Comparison of ENCODE assay signal across 15 cellular contexts in genomic region chr17:858941-859452, GRCh38.
DNase-seq lines count a peak whose midpoint lies in the region; ATAC-seq and TF ChIP-seq lines count a peak whose summit lies in the region.
"Had no signal": no experiment of that assay in that cellular context is flagged by ENCODE, and none has a peak within 500 bp of the region (broad histone marks: within the 10 kb centered on the region; RNA-seq: fewer than 3 reads in every experiment).

No MANE protein-coding gene starts in this region.

- CTCF ChIA-PET in RWPE1 (lab: Yijun Ruan, JAX) = interaction anchor here (0.6 kb wide), 1 partner anchor 99 kb away, joined by 6 read pairs; no protein-coding TSS in a partner anchor

- no peaks in the 10 kb centered on the region for H3K4me1 Mint-ChIP-seq in T-helper 17 cell
- H3K4me1 Mint-ChIP-seq: activated CD4-positive, alpha-beta memory T cell treated with anti-CD3 and anti-CD28 coated beads, Interleukin-2, amount 10 ng/mL, durations not matched to agents 7 days and 5 days; IgD-negative memory B cell had no signal

- H3K27me3 ChIP-seq in muscle layer of colon (ENCODE audit: control insufficient read depth in 1 of 2, insufficient read depth in 2 of 2, low read length in 2 of 2) (no peaks in the 10 kb centered on the region), subcutaneous abdominal adipose tissue (ENCODE audit: control insufficient read depth in 5 of 5, insufficient read depth in 4 of 5, low read length in 5 of 5) (peaks cover 0 to under 1% (median 0%) of the 10 kb centered on the region in 5 donors), body of pancreas (no peaks in the 10 kb centered on the region)

- H3K27ac Mint-ChIP-seq in T-helper 17 cell = no peak overlapping the region
- H3K27ac Mint-ChIP-seq: activated CD4-positive, alpha-beta memory T cell treated with anti-CD3 and anti-CD28 coated beads, Interleukin-2, amount 10 ng/mL, durations not matched to agents 7 days and 5 days; IgD-negative memory B cell had no signal

- no peaks in the 10 kb centered on the region for H3K36me3 Mint-ChIP-seq in T-helper 17 cell (ENCODE audit: low read depth)
- H3K36me3 Mint-ChIP-seq: IgD-negative memory B cell had no signal

- DNase-seq in RWPE1 (ENCODE audit: low spot score) = no peak
- no peak for DNase-seq in epithelial cell of prostate (ENCODE audit: low read depth, low spot score)
- DNase-seq in body of pancreas = no peak
- DNase-seq in T-helper 17 cell = no peak
- DNase-seq in SKM-1 treated with dmso at 0.1 percent for 144 hours (lab: John Stamatoyannopoulos, UW; ENCODE audit: unreplicated experiment) = no peak
- DNase-seq in EL = no peak
- DNase-seq: activated CD4-positive, alpha-beta memory T cell treated with anti-CD3 and anti-CD28 coated beads, Interleukin-2, amount 10 ng/mL, durations not matched to agents 7 days and 5 days; activated naive CD4-positive, alpha-beta T cell; C1 segment of cervical spinal cord; caudate nucleus; NCI-H1417 treated with DMSO at 0.1 percent for 48 hours; T1000 had no signal

- H3K4me3 Mint-ChIP-seq in T-helper 17 cell = no peak overlapping the region
- H3K4me3 Mint-ChIP-seq: activated CD4-positive, alpha-beta memory T cell treated with anti-CD3 and anti-CD28 coated beads, Interleukin-2, amount 10 ng/mL, durations not matched to agents 7 days and 5 days; IgD-negative memory B cell had no signal

- WGBS in body of pancreas, 2 donors = 72 to 94% methylated on average over 11 of the region's 11 CpGs

- no peak for TF ChIP-seq CTCF in RWPE1 (conservative IDR thresholded peaks at IDR 0.05; ENCODE audit: low read depth)
- TF ChIP-seq CTCF in body of pancreas (IDR thresholded peaks at IDR 0.05) = no peak

- H3K4me3 ChIP-seq in muscle layer of colon (ENCODE audit: low read depth in 1 of 2, low read length in 2 of 2) (peak overlapping the region in 1 of 2 donors; percentile 17), subcutaneous abdominal adipose tissue (ENCODE audit: low read depth in 1 of 5, low read length in 5 of 5) (no peak overlapping the region), body of pancreas (no peak overlapping the region)

- peaks cover 6% of the 10 kb centered on the region for H3K36me3 ChIP-seq in muscle layer of colon (ENCODE audit: insufficient read depth, low read length)
- peaks cover 0 to 4% (median 0%) of the 10 kb centered on the region in 5 donors for H3K36me3 ChIP-seq in subcutaneous abdominal adipose tissue (ENCODE audit: control insufficient read depth in 5 of 5, insufficient read depth in 5 of 5, low read length in 5 of 5)
- H3K36me3 ChIP-seq in body of pancreas (replicated peaks in 1 of 2; ENCODE audit: insufficient read depth in 1 of 2, low read depth in 2 of 2) = no peaks in the 10 kb centered on the region

- intact Hi-C loops in body of pancreas (cut with DNase I) = no loop called here

- no peak for TF ChIP-seq POLR2A in body of pancreas (IDR thresholded peaks at IDR 0.05)

- H3K9ac ChIP-seq in muscle layer of colon (ENCODE audit: low read length) = peak overlapping the region; percentile 8
- H3K9ac ChIP-seq in subcutaneous abdominal adipose tissue (ENCODE audit: low read length in 5 of 5) = peak overlapping the region in 1 of 5 donors; percentile 36

- peaks cover 30% of the 10 kb centered on the region for H3K27me3 Mint-ChIP-seq in T-helper 17 cell

- H3K9me3 ChIP-seq in muscle layer of colon (ENCODE audit: low read length) (no peaks in the 10 kb centered on the region), subcutaneous abdominal adipose tissue (ENCODE audit: control insufficient read depth in 5 of 5, low read length in 5 of 5) (no peaks in the 10 kb centered on the region), body of pancreas (no peaks in the 10 kb centered on the region), T-helper 17 cell (ENCODE audit: control insufficient read depth, low read length, poor library complexity, severe bottlenecking) (no peaks in the 10 kb centered on the region)

- no peak for ATAC-seq in body of pancreas
- ATAC-seq in T-helper 17 cell = no peak

- H3K27ac ChIP-seq in RWPE1 = peak overlapping the region; percentile 63; the same call in 1 of the 2 replicates
- peak overlapping the region; percentile 65 for H3K27ac ChIP-seq in epithelial cell of prostate
- peak overlapping the region; percentile 77 for H3K27ac ChIP-seq in muscle layer of colon (ENCODE audit: low read depth, low read length)
- peak overlapping the region; percentile 45 for H3K27ac ChIP-seq in subcutaneous abdominal adipose tissue (ENCODE audit: low read depth, low read length)
- H3K27ac ChIP-seq in body of pancreas = peak overlapping the region in 1 of 4 donors; percentile 34

- POLR2A ChIA-PET in RWPE1 (lab: Yijun Ruan, JAX; ENCODE audit: low non-redundant PET) = no interaction called here

- H3K4me1 ChIP-seq in muscle layer of colon (ENCODE audit: insufficient read depth, low read length) (peaks cover 40% of the 10 kb centered on the region), subcutaneous abdominal adipose tissue (ENCODE audit: control insufficient read depth in 5 of 5, insufficient read depth in 5 of 5, low read length in 5 of 5) (peaks cover 2 to 13% (median 9%) of the 10 kb centered on the region in 5 donors), body of pancreas (peaks cover 17% of the 10 kb centered on the region)
